ENCODE assay signal across 8 cellular contexts in genomic region chr11:124069429-124070401, GRCh38. TPM values are rescaled to one million over a fixed set of nuclear protein-coding genes. Genes with fewer than 3 reads are reported as not detected.
DNase-seq lines count a peak whose midpoint lies in the region; ATAC-seq and TF ChIP-seq lines count a peak whose summit lies in the region.

No MANE protein-coding gene starts in this region.

- no peaks in the 10 kb centered on the region for H3K4me1 ChIP-seq in CD8-positive, alpha-beta T cell (ENCODE audit: insufficient read depth, low read length)
- peaks cover 0 to 12% (median 0%) of the 10 kb centered on the region in 12 donors for H3K4me1 ChIP-seq in heart left ventricle

- POLR2A ChIA-PET in CD8-positive, alpha-beta T cell (lab: Charles Lee): interaction anchor here (1.0 kb wide), 1 partner anchor 10 kb away, joined by 5 read pairs; no protein-coding TSS in a partner anchor

- CTCF ChIA-PET in CD8-positive, alpha-beta T cell (lab: Charles Lee): interaction anchor here (1.1 to 1.5 kb wide), 3 partner anchors 16 to 121 kb away, joined by 3 to 5 read pairs (median 4); partner anchors contain the start of gene VWA5A

- peak in 3 of 7 experiments; percentile 20 to 46 (median 33) for DNase-seq in CD8-positive, alpha-beta T cell
- DNase-seq in NCI-H82 (lab: John Stamatoyannopoulos, UW) (peak; percentile 97), heart left ventricle (peak in 1 of 5 donors; percentile 11), sciatic nerve (ENCODE audit: low spot score) (peak; percentile 67), HuH-7.5 (ENCODE audit: low spot score) (no peak)

- peak; percentile 91 for ATAC-seq in CD8-positive, alpha-beta T cell
- ATAC-seq in GM19035 (IDR thresholded peaks at IDR 0.05; ENCODE audit: unreplicated experiment) (peak; percentile 75), HG03139 (IDR thresholded peaks at IDR 0.05; ENCODE audit: unreplicated experiment) (peak; percentile 71), heart left ventricle (peak in 3 of 4 donors; percentile 56 to 70 (median 70)), sciatic nerve (peak; percentile 65)
- peak; percentile 70 for ATAC-seq in activated T-helper 17 cell treated with anti-CD3 and anti-CD28 coated beads, Interleukin-2, amount 50 U/mL, for 72 hours (replicated peaks)

- H3K36me3 Mint-ChIP-seq in CD8-positive, alpha-beta T cell: no peaks in the 10 kb centered on the region
- no peaks in the 10 kb centered on the region for H3K36me3 Mint-ChIP-seq in activated T-helper 17 cell treated with anti-CD3 and anti-CD28 coated beads, Interleukin-2, amount 50 U/mL, for 72 hours (ENCODE audit: low read depth)

- no peak overlapping the region for H3K27ac ChIP-seq in CD8-positive, alpha-beta T cell (ENCODE audit: low read depth, low read length)
- no peak overlapping the region for H3K27ac ChIP-seq in heart left ventricle

- H3K27ac Mint-ChIP-seq in CD8-positive, alpha-beta T cell: no peak overlapping the region
- H3K27ac Mint-ChIP-seq in activated T-helper 17 cell treated with anti-CD3 and anti-CD28 coated beads, Interleukin-2, amount 50 U/mL, for 72 hours: no peak overlapping the region

- no peak for TF ChIP-seq CTCF in CD8-positive, alpha-beta T cell (IDR thresholded peaks at IDR 0.05)
- TF ChIP-seq CTCF in heart left ventricle (IDR thresholded peaks at IDR 0.05): peak in 6 of 12 donors; percentile 12 to 42 (median 34)

- H3K4me3 ChIP-seq in CD8-positive, alpha-beta T cell (ENCODE audit: low read depth, low read length): no peak overlapping the region
- peak overlapping the region in 1 of 12 donors; percentile 17 for H3K4me3 ChIP-seq in heart left ventricle

- H3K27me3 Mint-ChIP-seq in CD8-positive, alpha-beta T cell (ENCODE audit: low read depth): peaks cover 40% of the 10 kb centered on the region
- peaks cover 33% of the 10 kb centered on the region for H3K27me3 Mint-ChIP-seq in activated T-helper 17 cell treated with anti-CD3 and anti-CD28 coated beads, Interleukin-2, amount 50 U/mL, for 72 hours

- no peaks in the 10 kb centered on the region for H3K36me3 ChIP-seq in CD8-positive, alpha-beta T cell (ENCODE audit: insufficient read depth, low read length)
- H3K36me3 ChIP-seq in heart left ventricle: no peaks in the 10 kb centered on the region

- TF ChIP-seq POLR2A in heart left ventricle (IDR thresholded peaks at IDR 0.05): no peak

- peak overlapping the region; percentile 26 for H3K4me3 Mint-ChIP-seq in CD8-positive, alpha-beta T cell
- no peak overlapping the region for H3K4me3 Mint-ChIP-seq in activated T-helper 17 cell treated with anti-CD3 and anti-CD28 coated beads, Interleukin-2, amount 50 U/mL, for 72 hours

- peaks cover 9% of the 10 kb centered on the region for H3K4me1 Mint-ChIP-seq in CD8-positive, alpha-beta T cell (ENCODE audit: low read depth)
- no peaks in the 10 kb centered on the region for H3K4me1 Mint-ChIP-seq in activated T-helper 17 cell treated with anti-CD3 and anti-CD28 coated beads, Interleukin-2, amount 50 U/mL, for 72 hours

- intact Hi-C loops in CD8-positive, alpha-beta T cell (cut with DNase I, micrococcal nuclease): loop anchor here in 1 of 2 experiments (5.0 kb wide), 1 partner anchor 768 kb away; no protein-coding TSS in a partner anchor
- intact Hi-C loops in heart left ventricle (cut with DNase I) (loop anchor here (5.0 to 10.0 kb wide), 4 partner anchors 125 to 518 kb away; no protein-coding TSS in a partner anchor), sciatic nerve (cut with DNase I) (no loop called here)

- H3K9me3 ChIP-seq in CD8-positive, alpha-beta T cell (ENCODE audit: low read length): no peaks in the 10 kb centered on the region
- H3K9me3 ChIP-seq in heart left ventricle: no peaks in the 10 kb centered on the region

- H3K27me3 ChIP-seq in CD8-positive, alpha-beta T cell (ENCODE audit: insufficient read depth, low read length): peaks cover 6% of the 10 kb centered on the region
- peaks cover 0 to 74% (median 12%) of the 10 kb centered on the region in 9 donors for H3K27me3 ChIP-seq in heart left ventricle

- WGBS in heart left ventricle, 4 donors: 31 to 43% (median 36%) methylated on average over 28 of the region's 28 CpGs

- no peaks in the 10 kb centered on the region for H3K9me3 Mint-ChIP-seq in CD8-positive, alpha-beta T cell
- H3K9me3 Mint-ChIP-seq in activated T-helper 17 cell treated with anti-CD3 and anti-CD28 coated beads, Interleukin-2, amount 50 U/mL, for 72 hours: no peaks in the 10 kb centered on the region

RNA-seq across cellular contexts. Expression of gene OR10G7, which starts 28.6 kb away (rescaled TPM):
- not detected for total RNA-seq in CD8-positive, alpha-beta T cell
- total RNA-seq in activated T-helper 17 cell treated with anti-CD3 and anti-CD28 coated beads, Interleukin-2, amount 50 U/mL, for 72 hours: not detected
- total RNA-seq in heart left ventricle (not detected), sciatic nerve (not detected)
- polyA plus RNA-seq in heart left ventricle: not detected

RNA-seq across cellular contexts. Expression of gene OR10G8, which starts 43.1 kb away (rescaled TPM):
- not detected for total RNA-seq in CD8-positive, alpha-beta T cell
- not detected for total RNA-seq in activated T-helper 17 cell treated with anti-CD3 and anti-CD28 coated beads, Interleukin-2, amount 50 U/mL, for 72 hours
- total RNA-seq in heart left ventricle: not detected
- polyA plus RNA-seq in heart left ventricle: not detected
- not detected for total RNA-seq in sciatic nerve

RNA-seq across cellular contexts. Expression of gene VWA5A, which starts 45.5 kb away (rescaled TPM):
- 1 to 10 TPM; 1.6 to 1.7 TPM for total RNA-seq in CD8-positive, alpha-beta T cell
- total RNA-seq in activated T-helper 17 cell treated with anti-CD3 and anti-CD28 coated beads, Interleukin-2, amount 50 U/mL, for 72 hours: 1 to 10 TPM; 5.3 to 6.3 TPM
- 10 to 100 TPM in 1 of 9 donors, 1 to 10 TPM in 8; 2.3 to 13.7 (median 4.2) TPM for total RNA-seq in heart left ventricle
- 1 to 10 TPM; 1.2 to 1.8 TPM for polyA plus RNA-seq in heart left ventricle
- 27.6 TPM for total RNA-seq in sciatic nerve

RNA-seq across cellular contexts. Expression of gene OR10G9, which starts 46.9 kb away (rescaled TPM):
- total RNA-seq in CD8-positive, alpha-beta T cell: not detected
- not detected for total RNA-seq in activated T-helper 17 cell treated with anti-CD3 and anti-CD28 coated beads, Interleukin-2, amount 50 U/mL, for 72 hours
- total RNA-seq in heart left ventricle: not detected
- not detected for polyA plus RNA-seq in heart left ventricle
- not detected for total RNA-seq in sciatic nerve

RNA-seq across cellular contexts. Expression of gene OR10G4, which starts 56.9 kb away (rescaled TPM):
- not detected for total RNA-seq in CD8-positive, alpha-beta T cell
- total RNA-seq in activated T-helper 17 cell treated with anti-CD3 and anti-CD28 coated beads, Interleukin-2, amount 50 U/mL, for 72 hours: not detected
- total RNA-seq in heart left ventricle (not detected), sciatic nerve (not detected)
- polyA plus RNA-seq in heart left ventricle: not detected
